Comparison of ENCODE assay signal across 8 cellular contexts in genomic region chr11:65182258-65183170, GRCh38. TPM values are rescaled to one million over a fixed set of nuclear protein-coding genes. Genes with fewer than 3 reads are reported as not detected.
DNase-seq lines count a peak whose midpoint lies in the region; ATAC-seq, FAIRE-seq and TF ChIP-seq lines count a peak whose summit lies in the region.

No MANE protein-coding gene starts in this region.

- DNase-seq in activated CD4-positive, alpha-beta T cell treated with anti-CD3 and anti-CD28 coated beads for 48 hours = peak; percentile 32
- DNase-seq in activated CD4-positive, alpha-beta T cell treated with anti-CD3 and anti-CD28 coated beads, Interleukin-2, amount 50 U/mL, for 4 hours = no peak
- DNase-seq in NCI-H526 treated with DMSO at 0.1 percent for 48 hours (lab: John Stamatoyannopoulos, UW) (peak; percentile 62), bronchial epithelial cell (ENCODE audit: low read depth) (peak; percentile 52), left colon (peak; percentile 66 to 77), GOT3 (lab: John Stamatoyannopoulos, UW) (no peak)

- intact Hi-C loops in left colon (cut with DNase I, micrococcal nuclease) = no loop called here

- peak overlapping the region; percentile 88 for H3K4me3 ChIP-seq in bronchial epithelial cell (ENCODE audit: low read depth, low read length)

- H3K27ac ChIP-seq in temporal lobe (ENCODE audit: low read depth, low read length) = peak overlapping the region; percentile 64

- ATAC-seq in left colon = peak; percentile 60
- ATAC-seq in GM21723 (IDR thresholded peaks at IDR 0.05; ENCODE audit: unreplicated experiment) = no peak

- no peak for TF ChIP-seq CTCF in bronchial epithelial cell (IDR thresholded peaks at IDR 0.05; ENCODE audit: insufficient read depth, low read length, severe bottlenecking)

- FAIRE-seq in bronchial epithelial cell (lab: Jason Lieb, UNC) = no peak

- peaks cover 30% of the 10 kb centered on the region for H3K36me3 ChIP-seq in bronchial epithelial cell (ENCODE audit: control insufficient read depth, insufficient read depth, low read length)

- no peaks in the 10 kb centered on the region for H3K27me3 ChIP-seq in bronchial epithelial cell (ENCODE audit: control insufficient read depth, insufficient read depth, low read length)

RNA-seq across cellular contexts. Expression of gene CAPN1, which starts 0.8 kb away (rescaled TPM):
- total RNA-seq in bronchial epithelial cell = 136 and 165 TPM in 2 replicates
- total RNA-seq in left colon = 100 to 1,000 TPM; 316 to 367 TPM
- 52.4 TPM for total RNA-seq in temporal lobe

RNA-seq across cellular contexts. Expression of gene SPDYC, which starts 12.5 kb away (rescaled TPM):
- total RNA-seq in bronchial epithelial cell (not detected in 2 replicates), left colon (not detected), temporal lobe (not detected)

RNA-seq across cellular contexts. Expression of gene SYVN1, which starts 48.2 kb away (rescaled TPM):
- total RNA-seq in bronchial epithelial cell = 11.6 and 19.7 TPM in 2 replicates
- 10 to 100 TPM; 64.5 to 70.4 TPM for total RNA-seq in left colon
- 7.4 TPM for total RNA-seq in temporal lobe

Comparison
In these comparisons a context has a peak if more than half of its experiments do, and no peak if none do; other contexts are left out.
1. DNase-seq: peak in activated CD4-positive, alpha-beta T cell treated with anti-CD3 and anti-CD28 coated beads for 48 hours (single experiment), NCI-H526 treated with DMSO at 0.1 percent for 48 hours (single experiment), bronchial epithelial cell (single experiment) and left colon (2 of 2); none in activated CD4-positive, alpha-beta T cell treated with anti-CD3 and anti-CD28 coated beads, Interleukin-2, amount 50 U/mL, for 4 hours (0 of 2) and GOT3 (single experiment).